13 cellular contexts compared by ENCODE assay signal in genomic region chr16:24984903-24985675, GRCh38. TPM values are rescaled to one million over a fixed set of nuclear protein-coding genes. Genes with fewer than 3 reads are reported as not detected.
DNase-seq lines count a peak whose midpoint lies in the region; ATAC-seq and TF ChIP-seq lines count a peak whose summit lies in the region.
"Had no signal": no experiment of that assay in that cellular context is flagged by ENCODE, and none has a peak within 500 bp of the region (broad histone marks: within the 10 kb centered on the region; RNA-seq: fewer than 3 reads in every experiment).

No MANE protein-coding gene starts in this region.

- peak overlapping the region; percentile 92 for H3K14ac ChIP-seq in IMR-90 (replicated peaks; ENCODE audit: low read depth, low read length)

- H3K4me3 ChIP-seq in IMR-90 (ENCODE audit: insufficient read depth, low read depth, low read length) = no peak overlapping the region
- H3K4me3 ChIP-seq in gastrocnemius medialis = no peak overlapping the region
- H3K4me3 ChIP-seq: thoracic aorta had no signal

- in situ Hi-C loops in IMR-90 (cut with MboI; ENCODE audit: low sequenced_read_pairs) (no loop called here), gastrocnemius medialis (cut with MboI; ENCODE audit: low sequenced_read_pairs in 4 of 4) (no loop called here)

- H3K18ac ChIP-seq in IMR-90 (ENCODE audit: low read depth, low read length) = peak overlapping the region; percentile 72

- dilution Hi-C loops in IMR-90 (cut with HindIII; ENCODE audit: low sequenced_read_pairs, unreplicated experiment) = no loop called here

- H3K9me3 Mint-ChIP-seq in CD4-positive, alpha-beta T cell = peaks cover 2% of the 10 kb centered on the region
- no peaks in the 10 kb centered on the region for H3K9me3 Mint-ChIP-seq in effector memory CD8-positive, alpha-beta T cell
- H3K9me3 Mint-ChIP-seq in immature natural killer cell = no peaks in the 10 kb centered on the region

- peaks cover 28 to 61% of the 10 kb centered on the region in 2 experiments for H3K79me1 ChIP-seq in IMR-90 (ENCODE audit: low read depth in 1 of 2, low read length in 2 of 2)

- H3K9me3 ChIP-seq in CD4-positive, alpha-beta T cell (ENCODE audit: control insufficient read depth, low read length) = no peaks in the 10 kb centered on the region
- H3K9me3 ChIP-seq in IMR-90 (ENCODE audit: control insufficient read depth, insufficient read depth, low read length) = no peaks in the 10 kb centered on the region
- no peaks in the 10 kb centered on the region for H3K9me3 ChIP-seq in gastrocnemius medialis
- H3K9me3 ChIP-seq: thoracic aorta had no signal

- DNase-seq in CD4-positive, alpha-beta T cell = no peak
- DNase-seq in IMR-90 (no peak), gastrocnemius medialis (peak in 1 of 2 donors; percentile 52), immature natural killer cell (no peak), foreskin melanocyte (no peak)
- DNase-seq in effector memory CD8-positive, alpha-beta T cell = no peak
- DNase-seq: activated CD4-positive, alpha-beta T cell treated with anti-CD3 and anti-CD28 coated beads, Interleukin-2, amount 50 U/mL, for 4 hours; activated effector memory CD4-positive, alpha-beta T cell treated with anti-CD3 and anti-CD28 coated beads, Interleukin-2, amount 50 U/mL, for 16 hours; DMS 273 treated with DMSO at 0.1 percent for 48 hours; T-helper 17 cell had no signal

- H4K91ac ChIP-seq in IMR-90 (ENCODE audit: insufficient read depth, low read depth, low read length) = peak overlapping the region; percentile 81

- TF ChIP-seq CTCF in CD4-positive, alpha-beta T cell (IDR thresholded peaks at IDR 0.05) = no peak
- no peak for TF ChIP-seq CTCF in IMR-90 (conservative IDR thresholded peaks at IDR 0.05; ENCODE audit: low read depth, low read length)
- TF ChIP-seq CTCF in gastrocnemius medialis (IDR thresholded peaks at IDR 0.05 in 4 of 5, conservative IDR thresholded peaks at IDR 0.05 in 1 of 5) = no peak

- peak overlapping the region; percentile 39 for H2AK9ac ChIP-seq in IMR-90 (replicated peaks; ENCODE audit: low read depth, low read length, poor library complexity)

- no peak overlapping the region for H3K4me2 ChIP-seq in IMR-90 (ENCODE audit: low read depth, low read length)

- H3K23ac ChIP-seq in IMR-90 (ENCODE audit: low read depth, low read length) = peak overlapping the region; percentile 71

- POLR2A ChIA-PET in CD4-positive, alpha-beta T cell (lab: Charles Lee) = no interaction called here
- POLR2A ChIA-PET in IMR-90 (lab: Charles Lee; ENCODE audit: unreplicated experiment) = no interaction called here

- H4K8ac ChIP-seq in IMR-90 (ENCODE audit: low read depth in 2 of 2, low read length in 2 of 2) = peak overlapping the region; percentile 3 to 92

- H3K27ac Mint-ChIP-seq in CD4-positive, alpha-beta T cell = peak overlapping the region; percentile 11
- peak overlapping the region; percentile 62 to 80 for H3K27ac Mint-ChIP-seq in effector memory CD8-positive, alpha-beta T cell
- H3K27ac Mint-ChIP-seq in immature natural killer cell = peak overlapping the region in 2 of 6 donors; percentile 63 to 86

- peaks cover 78% of the 10 kb centered on the region for H3K4me1 Mint-ChIP-seq in CD4-positive, alpha-beta T cell (ENCODE audit: low read depth)
- H3K4me1 Mint-ChIP-seq in effector memory CD8-positive, alpha-beta T cell (ENCODE audit: low read depth in 2 of 2) = peaks cover 37 to 61% of the 10 kb centered on the region in 2 donors
- peaks cover 57 to 85% of the 10 kb centered on the region in 2 donors for H3K4me1 Mint-ChIP-seq in immature natural killer cell

- WGBS in IMR-90 (ENCODE audit: extremely low coverage in 2 of 2, insufficient read length in 1 of 2), 2 experiments = 86% methylated on average over 1 of the region's 5 CpGs; no CpG with 5 or more reads in 1 of the 2 experiments

- H3K4me1 ChIP-seq in IMR-90 (ENCODE audit: control insufficient read depth, insufficient read depth, low read length) (peaks cover 29% of the 10 kb centered on the region), gastrocnemius medialis (peaks cover 96 to 98% of the 10 kb centered on the region in 2 donors)

- peak overlapping the region; percentile 76 for H2BK120ac ChIP-seq in IMR-90 (ENCODE audit: low read depth, low read length)

- peak overlapping the region; percentile 78 for H4K5ac ChIP-seq in IMR-90 (ENCODE audit: low read depth, low read length)

- H3K27me3 Mint-ChIP-seq in CD4-positive, alpha-beta T cell = no peaks in the 10 kb centered on the region
- H3K27me3 Mint-ChIP-seq in effector memory CD8-positive, alpha-beta T cell = no peaks in the 10 kb centered on the region
- H3K27me3 Mint-ChIP-seq in immature natural killer cell (ENCODE audit: low read depth in 3 of 3) = no peaks in the 10 kb centered on the region
- H3K27me3 Mint-ChIP-seq: T-helper 17 cell had no signal

- peaks cover 24% of the 10 kb centered on the region for H3K9me1 ChIP-seq in IMR-90 (ENCODE audit: insufficient read depth, low read length)

- H4K20me1 ChIP-seq in IMR-90 (ENCODE audit: insufficient read depth, low read length) = peaks cover 11% of the 10 kb centered on the region

- no peak for TF ChIP-seq POLR2A in IMR-90 (IDR thresholded peaks at IDR 0.05; ENCODE audit: low read depth, low read length)
- TF ChIP-seq POLR2A in gastrocnemius medialis (IDR thresholded peaks at IDR 0.05) = no peak

- no peak overlapping the region for H3K9ac ChIP-seq in IMR-90 (ENCODE audit: low read depth, low read length)

- CTCF ChIA-PET in CD4-positive, alpha-beta T cell (lab: Charles Lee) = interaction anchor here (1.2 kb wide), 1 partner anchor 14 kb away, joined by 3 read pairs; no protein-coding TSS in a partner anchor
- CTCF ChIA-PET in IMR-90 (lab: Yijun Ruan, JAX) = no interaction called here

- H3K4ac ChIP-seq in IMR-90 (ENCODE audit: low read depth, low read length) = peak overlapping the region; percentile 91

- peak overlapping the region; percentile 99 for H2BK5ac ChIP-seq in IMR-90 (ENCODE audit: low read depth, low read length, poor library complexity, severe bottlenecking)

- peak overlapping the region; percentile 98 for H2AK5ac ChIP-seq in IMR-90 (ENCODE audit: low read depth, low read length)

- no peak for ATAC-seq in CD4-positive, alpha-beta T cell (ENCODE audit: poor library complexity)
- ATAC-seq in IMR-90 (ENCODE audit: low read depth) (no peak), gastrocnemius medialis (peak; percentile 48 to 50), HG02938 (IDR thresholded peaks at IDR 0.05; ENCODE audit: unreplicated experiment) (no peak), GM21515 (IDR thresholded peaks at IDR 0.05; ENCODE audit: unreplicated experiment) (no peak)
- ATAC-seq in effector memory CD8-positive, alpha-beta T cell (replicated peaks) = no peak
- ATAC-seq: T-helper 17 cell had no signal

- no peaks in the 10 kb centered on the region for H3K36me3 ChIP-seq in IMR-90 (ENCODE audit: control insufficient read depth, insufficient read depth, low read length)
- no peaks in the 10 kb centered on the region for H3K36me3 ChIP-seq in gastrocnemius medialis
- H3K36me3 ChIP-seq: thoracic aorta had no signal

- H2AFZ ChIP-seq in IMR-90 (replicated peaks; ENCODE audit: low read length, poor library complexity) = no peak overlapping the region

- H2BK20ac ChIP-seq in IMR-90 (ENCODE audit: low read depth, low read length) = peak overlapping the region; percentile 91

- no peak for TF ChIP-seq RAD21 in IMR-90 (IDR thresholded peaks at IDR 0.05; ENCODE audit: low read length)

- intact Hi-C loops in CD4-positive, alpha-beta T cell (cut with DNase I, micrococcal nuclease) = no loop called here
- intact Hi-C loops in IMR-90 (cut with micrococcal nuclease) (no loop called here), gastrocnemius medialis (cut with DNase I; ENCODE audit: low total_unique reads) (loop anchor here (5.0 to 10.0 kb wide), 3 partner anchors 47 to 240 kb away; no protein-coding TSS in a partner anchor)

- peak overlapping the region; percentile 100 for H2BK15ac ChIP-seq in IMR-90 (ENCODE audit: low read depth, low read length)

- H3K36me3 Mint-ChIP-seq in CD4-positive, alpha-beta T cell (ENCODE audit: low read depth) = peaks cover 14% of the 10 kb centered on the region
- H3K36me3 Mint-ChIP-seq in effector memory CD8-positive, alpha-beta T cell (ENCODE audit: insufficient read depth) = peaks cover 6% of the 10 kb centered on the region
- H3K36me3 Mint-ChIP-seq in immature natural killer cell = peaks cover 0 to 2% (median 0%) of the 10 kb centered on the region in 3 donors

- no peak overlapping the region for H3K27ac ChIP-seq in CD4-positive, alpha-beta T cell (ENCODE audit: low read depth, low read length)
- H3K27ac ChIP-seq in IMR-90 (ENCODE audit: insufficient read depth, low read length) (peak overlapping the region; percentile 73), gastrocnemius medialis (peak overlapping the region; percentile 76 to 89 (median 82))

- no TSS peak for BruUV-seq in IMR-90 (replicated peaks; lab: Mats Ljungman, UMichigan)

- H3K56ac ChIP-seq in IMR-90 (ENCODE audit: extremely low read depth, insufficient read depth, low read length) = no peak overlapping the region

- no peaks in the 10 kb centered on the region for H3K27me3 ChIP-seq in CD4-positive, alpha-beta T cell (ENCODE audit: control insufficient read depth, insufficient read depth, low read length)
- H3K27me3 ChIP-seq in IMR-90 (ENCODE audit: control insufficient read depth, insufficient read depth, low read length) (no peaks in the 10 kb centered on the region), gastrocnemius medialis (no peaks in the 10 kb centered on the region)

- no peak overlapping the region for H3K4me3 Mint-ChIP-seq in CD4-positive, alpha-beta T cell
- H3K4me3 Mint-ChIP-seq in effector memory CD8-positive, alpha-beta T cell = no peak overlapping the region
- no peak overlapping the region for H3K4me3 Mint-ChIP-seq in immature natural killer cell
- H3K4me3 Mint-ChIP-seq: T-helper 17 cell had no signal

TF ChIP-seq in IMR-90, 13 proteins besides CTCF, POLR2A, EP300 and RAD21 (continues in another document):
- TF ChIP-seq CEBPB (IDR thresholded peaks at IDR 0.05; ENCODE audit: low read depth, low read length) (no peak), SMC3 (IDR thresholded peaks at IDR 0.05; ENCODE audit: low read depth, low read length) (no peak), NFE2L2 (IDR thresholded peaks at IDR 0.05; ENCODE audit: low read depth, low read length) (no peak), MAFK (IDR thresholded peaks at IDR 0.05; ENCODE audit: low read depth, low read length) (no peak), MXI1 (IDR thresholded peaks at IDR 0.05; ENCODE audit: borderline replicate concordance, low read depth, low read length) (no peak), CHD1 (IDR thresholded peaks at IDR 0.05; ENCODE audit: low read depth, low read length) (no peak)

RNA-seq across cellular contexts. Expression of gene ARHGAP17, which starts 30.1 kb away (rescaled TPM):
- 10 to 100 TPM; 42.5 to 43.4 TPM for total RNA-seq in CD4-positive, alpha-beta T cell
- total RNA-seq in IMR-90 (2012; rRNA removed) = 27.6 and 29.4 TPM in 2 replicates
- polyA plus RNA-seq in IMR-90 (2012; rRNA removed) = 60.1 and 65.0 TPM in 2 replicates
- polyA plus RNA-seq in IMR-90 (2012; cell fraction: cytosol; rRNA removed) = 40.0 and 40.7 TPM in 2 replicates
- polyA plus RNA-seq in IMR-90 (2012; cell fraction: nucleus; rRNA removed; ENCODE audit: low replicate concordance) = 81.6 and 132 TPM in 2 replicates
- 10 to 100 TPM; 20.0 to 31.5 (median 28.0) TPM for total RNA-seq in gastrocnemius medialis
- 10 to 100 TPM; 12.0 to 35.9 (median 14.5) TPM for polyA plus RNA-seq in immature natural killer cell

Comparison
In these comparisons a context has a peak if more than half of its experiments do, and no peak if none do; other contexts are left out.
1. ATAC-seq: peak in gastrocnemius medialis (2 of 2); none in CD4-positive, alpha-beta T cell (single experiment), IMR-90 (single experiment), effector memory CD8-positive, alpha-beta T cell (single experiment), HG02938 (single experiment) and GM21515 (single experiment).